Comparison of ENCODE assay signal across 9 cellular contexts in the genomic region with DNA sequence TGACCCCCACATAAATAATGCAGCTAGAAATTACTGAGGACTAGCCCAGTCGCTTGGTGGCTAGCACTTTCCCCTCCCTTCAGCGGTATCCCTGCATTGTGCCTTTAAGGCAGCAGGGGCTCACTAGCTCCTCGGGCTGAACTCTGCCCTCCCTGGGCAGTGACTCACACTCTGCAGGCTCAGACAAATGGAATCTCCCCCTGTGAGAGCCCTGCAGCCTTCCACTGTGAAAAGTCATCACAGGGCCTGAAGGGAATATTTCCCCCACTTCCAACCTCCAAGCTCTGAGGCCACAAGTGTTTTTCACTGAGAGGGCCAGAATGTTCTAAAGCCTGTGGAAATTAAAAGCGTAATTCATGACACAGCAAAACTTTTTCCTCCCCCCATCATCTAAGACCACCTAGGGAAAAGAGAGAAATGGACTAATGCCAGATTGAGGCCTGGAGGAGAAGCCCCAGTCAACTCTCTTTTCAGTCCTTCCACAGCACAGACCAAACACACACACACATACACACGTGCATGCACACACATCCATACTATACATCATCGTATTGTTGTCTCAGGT.
DNase-seq lines count a peak whose midpoint lies in the region; ATAC-seq, FAIRE-seq and TF ChIP-seq lines count a peak whose summit lies in the region.
"Had no signal": no experiment of that assay in that cellular context is flagged by ENCODE, and none has a peak within 500 bp of the region (broad histone marks: within the 10 kb centered on the region; RNA-seq: fewer than 3 reads in every experiment).

No MANE protein-coding gene starts in this region.

- H3K4me1 Mint-ChIP-seq in Calu3 (ENCODE audit: low read depth, unreplicated experiment), result peaks cover 48% of the 10 kb centered on the region
- H3K4me1 Mint-ChIP-seq in activated CD4-positive, alpha-beta memory T cell treated with anti-CD3 and anti-CD28 coated beads, Interleukin-2, amount 10 ng/mL, durations not matched to agents 7 days and 5 days, result no peaks in the 10 kb centered on the region

- no peaks in the 10 kb centered on the region for H3K9me3 Mint-ChIP-seq in Calu3 (ENCODE audit: low read depth, unreplicated experiment)
- H3K9me3 Mint-ChIP-seq in activated CD4-positive, alpha-beta memory T cell treated with anti-CD3 and anti-CD28 coated beads, Interleukin-2, amount 10 ng/mL, durations not matched to agents 7 days and 5 days, result no peaks in the 10 kb centered on the region
- H3K9me3 Mint-ChIP-seq: dendritic cell treated with granulocyte-macrophage colony-stimulating factor and Interleukin-4, amounts not matched to agents 40 ng/mL and 50 ng/mL, for 4 days had no signal

- H3K27me3 Mint-ChIP-seq in Calu3 (ENCODE audit: unreplicated experiment), result no peaks in the 10 kb centered on the region
- no peaks in the 10 kb centered on the region for H3K27me3 Mint-ChIP-seq in activated CD4-positive, alpha-beta memory T cell treated with anti-CD3 and anti-CD28 coated beads, Interleukin-2, amount 10 ng/mL, durations not matched to agents 7 days and 5 days

- peak overlapping the region; percentile 65 for H3K27ac Mint-ChIP-seq in Calu3 (ENCODE audit: unreplicated experiment)
- H3K27ac Mint-ChIP-seq in activated CD4-positive, alpha-beta memory T cell treated with anti-CD3 and anti-CD28 coated beads, Interleukin-2, amount 10 ng/mL, durations not matched to agents 7 days and 5 days, result no peak overlapping the region
- H3K27ac Mint-ChIP-seq: dendritic cell treated with granulocyte-macrophage colony-stimulating factor and Interleukin-4, amounts not matched to agents 40 ng/mL and 50 ng/mL, for 4 days had no signal

- DNase-seq in Calu3, result peak; percentile 68
- peak; percentile 96 for DNase-seq in RCC 7860 (ENCODE audit: low spot score)
- peak; percentile 97 for DNase-seq in fibroblast of the aortic adventitia (ENCODE audit: low read depth)
- peak; percentile 48 for DNase-seq in omental fat pad (ENCODE audit: low spot score)
- no peak for DNase-seq in NCI-H748 (lab: John Stamatoyannopoulos, UW; ENCODE audit: unreplicated experiment)
- no peak for DNase-seq in globus pallidus (ENCODE audit: low spot score)
- no peak for DNase-seq in NCI-H774 (lab: John Stamatoyannopoulos, UW)
- no peak for DNase-seq in activated CD4-positive, alpha-beta memory T cell treated with anti-CD3 and anti-CD28 coated beads, Interleukin-2, amount 10 ng/mL, durations not matched to agents 7 days and 5 days

- intact Hi-C loops in Calu3 (cut with micrococcal nuclease; ENCODE audit: unreplicated experiment), result no loop called here

- CTCF ChIA-PET in Calu3 (lab: Charles Lee), result interaction anchor here (0.5 to 1.5 kb wide), 2 partner anchors 94 to 668 kb away, joined by 4 read pairs; no protein-coding TSS in a partner anchor
- CTCF ChIA-PET in activated CD4-positive, alpha-beta memory T cell treated with anti-CD3 and anti-CD28 coated beads, Interleukin-2, amount 10 ng/mL, durations not matched to agents 7 days and 5 days (lab: Charles Lee), result no interaction called here

- peak overlapping the region; percentile 53 for H3K4me3 ChIP-seq in fibroblast of the aortic adventitia (ENCODE audit: low read depth, low read length)

- peaks cover 9% of the 10 kb centered on the region for H3K36me3 Mint-ChIP-seq in Calu3 (ENCODE audit: insufficient read depth, unreplicated experiment)
- H3K36me3 Mint-ChIP-seq in activated CD4-positive, alpha-beta memory T cell treated with anti-CD3 and anti-CD28 coated beads, Interleukin-2, amount 10 ng/mL, durations not matched to agents 7 days and 5 days (ENCODE audit: low read depth), result no peaks in the 10 kb centered on the region

- FAIRE-seq in RCC 7860 (lab: Jason Lieb, UNC), result peak; percentile 97

- TF ChIP-seq CTCF in Calu3 (IDR thresholded peaks at IDR 0.05; ENCODE audit: unreplicated experiment) (no peak), fibroblast of the aortic adventitia (IDR thresholded peaks at IDR 0.05; ENCODE audit: insufficient read depth, low read length) (peak; percentile 41), omental fat pad (IDR thresholded peaks at IDR 0.05) (no peak)

- POLR2A ChIA-PET in activated CD4-positive, alpha-beta memory T cell treated with anti-CD3 and anti-CD28 coated beads, Interleukin-2, amount 10 ng/mL, durations not matched to agents 7 days and 5 days (lab: Charles Lee), result no interaction called here

- ATAC-seq in omental fat pad (ENCODE audit: low FRiP score), result peak; percentile 97

- BruUV-seq in Calu3 (replicated peaks; lab: Mats Ljungman, UMichigan), result no TSS peak

- peak overlapping the region; percentile 36 for H3K4me3 Mint-ChIP-seq in Calu3 (ENCODE audit: low read depth, unreplicated experiment)
- no peak overlapping the region for H3K4me3 Mint-ChIP-seq in activated CD4-positive, alpha-beta memory T cell treated with anti-CD3 and anti-CD28 coated beads, Interleukin-2, amount 10 ng/mL, durations not matched to agents 7 days and 5 days
- H3K4me3 Mint-ChIP-seq: dendritic cell treated with granulocyte-macrophage colony-stimulating factor and Interleukin-4, amounts not matched to agents 40 ng/mL and 50 ng/mL, for 4 days had no signal

Comparison
In these comparisons a context has a peak if more than half of its experiments do, and no peak if none do; other contexts are left out.
1. DNase-seq: peak in Calu3 (single experiment), RCC 7860 (single experiment), fibroblast of the aortic adventitia (single experiment) and omental fat pad (single experiment); none in NCI-H748 (single experiment), globus pallidus (single experiment), NCI-H774 (single experiment) and activated CD4-positive, alpha-beta memory T cell treated with anti-CD3 and anti-CD28 coated beads, Interleukin-2, amount 10 ng/mL, durations not matched to agents 7 days and 5 days (single experiment).